In genomic region chr6:112282217-112282616, GRCh38 we compare ENCODE assay signal across 8 cellular contexts. TPM values are rescaled to one million over a fixed set of nuclear protein-coding genes. Genes with fewer than 3 reads are reported as not detected.
DNase-seq lines count a peak whose midpoint lies in the region; ATAC-seq and TF ChIP-seq lines count a peak whose summit lies in the region.

No MANE protein-coding gene starts in this region.

- H3K18ac ChIP-seq in neuronal stem cell (ENCODE audit: low read length): no peak overlapping the region

- no peaks in the 10 kb centered on the region for H3K36me3 Mint-ChIP-seq in CD8-positive, alpha-beta memory T cell

- H3K27ac ChIP-seq in fibroblast of lung (ENCODE audit: insufficient read depth, low read length) (peak overlapping the region; percentile 24), neuronal stem cell (replicated peaks; ENCODE audit: low read length) (no peak overlapping the region)
- no peak overlapping the region for H3K27ac ChIP-seq in CD8-positive, alpha-beta memory T cell (ENCODE audit: low read depth, low read length)

- H3K27me3 ChIP-seq in NT2/D1 (ENCODE audit: insufficient read depth, insufficient read length): no peaks in the 10 kb centered on the region
- H3K27me3 ChIP-seq in fibroblast of lung (ENCODE audit: control insufficient read depth, insufficient read depth, low read length): no peaks in the 10 kb centered on the region
- no peaks in the 10 kb centered on the region for H3K27me3 ChIP-seq in neuronal stem cell (ENCODE audit: control insufficient read depth in 3 of 3, insufficient read depth in 3 of 3, low read depth in 1 of 3, low read length in 3 of 3)
- H3K27me3 ChIP-seq in CD8-positive, alpha-beta memory T cell (ENCODE audit: insufficient read depth, low read length, poor library complexity, severe bottlenecking): peaks cover 15% of the 10 kb centered on the region

- H4K20me1 ChIP-seq in fibroblast of lung (ENCODE audit: control insufficient read depth, extremely low read depth, insufficient read depth, low read length): no peaks in the 10 kb centered on the region

- H3K9ac ChIP-seq in NT2/D1 (ENCODE audit: insufficient read length, low read depth) (no peak overlapping the region), fibroblast of lung (ENCODE audit: insufficient read depth, low read length) (no peak overlapping the region), neuronal stem cell (ENCODE audit: low read depth, low read length, poor library complexity) (no peak overlapping the region)

- no peak overlapping the region for H2BK5ac ChIP-seq in neuronal stem cell (ENCODE audit: low read length)

- H2BK120ac ChIP-seq in neuronal stem cell (ENCODE audit: low read depth, low read length): no peak overlapping the region

- H2AFZ ChIP-seq in fibroblast of lung (ENCODE audit: low read length) (no peak overlapping the region), neuronal stem cell (ENCODE audit: low read length) (peak overlapping the region; percentile 14)

- no peak overlapping the region for H4K8ac ChIP-seq in neuronal stem cell (ENCODE audit: low read depth, low read length)

- no peak for ATAC-seq in GM18498 (IDR thresholded peaks at IDR 0.05; ENCODE audit: unreplicated experiment)

- no peak overlapping the region for H3K4me3 Mint-ChIP-seq in CD8-positive, alpha-beta memory T cell

- H3K4me2 ChIP-seq in fibroblast of lung (ENCODE audit: extremely low read depth, insufficient read depth, low read length) (peak overlapping the region; percentile 75), neuronal stem cell (ENCODE audit: insufficient read depth, low read length, poor library complexity, severe bottlenecking) (no peak overlapping the region)

- H2AK5ac ChIP-seq in neuronal stem cell (ENCODE audit: low read depth, low read length): no peak overlapping the region

- peaks cover 31 to 63% of the 10 kb centered on the region in 2 donors for H3K27me3 Mint-ChIP-seq in CD8-positive, alpha-beta memory T cell

- H3K4me1 ChIP-seq in NT2/D1 (ENCODE audit: insufficient read depth, insufficient read length) (no peaks in the 10 kb centered on the region), fibroblast of lung (ENCODE audit: control insufficient read depth, extremely low read depth, insufficient read depth, low read length) (peaks cover 17% of the 10 kb centered on the region), neuronal stem cell (ENCODE audit: control insufficient read depth in 2 of 2, insufficient read depth in 1 of 2, low read depth in 1 of 2, low read length in 2 of 2) (peaks cover 0 to 2% of the 10 kb centered on the region in 2 donors)
- H3K4me1 ChIP-seq in CD8-positive, alpha-beta memory T cell (ENCODE audit: insufficient read depth, low read length): peaks cover 20% of the 10 kb centered on the region

- H3K4me1 Mint-ChIP-seq in CD8-positive, alpha-beta memory T cell: peaks cover 16 to 25% (median 22%) of the 10 kb centered on the region in 3 donors

- H4K91ac ChIP-seq in neuronal stem cell (ENCODE audit: low read depth, low read length, poor library complexity): no peak overlapping the region

- H2BK15ac ChIP-seq in neuronal stem cell (ENCODE audit: low read length): no peak overlapping the region

- H3K9me3 Mint-ChIP-seq in CD8-positive, alpha-beta memory T cell: no peaks in the 10 kb centered on the region

- TF ChIP-seq CTCF in fibroblast of lung (conservative IDR thresholded peaks at IDR 0.05 in 1 of 2, IDR thresholded peaks at IDR 0.05 in 1 of 2; ENCODE audit: low read depth in 1 of 2, low read length in 2 of 2): peak; percentile 34 to 53

- H3K79me2 ChIP-seq in fibroblast of lung (ENCODE audit: control insufficient read depth, insufficient read depth, low read length): no peaks in the 10 kb centered on the region

- H3K9me3 ChIP-seq in NT2/D1 (ENCODE audit: insufficient read depth, low read length) (no peaks in the 10 kb centered on the region), fibroblast of lung (ENCODE audit: control insufficient read depth, insufficient read depth, low read depth, low read length) (no peaks in the 10 kb centered on the region), neuronal stem cell (replicated peaks in 1 of 2; ENCODE audit: control insufficient read depth in 2 of 2, insufficient read depth in 1 of 2, low read depth in 1 of 2, low read length in 2 of 2) (no peaks in the 10 kb centered on the region)
- H3K9me3 ChIP-seq in CD8-positive, alpha-beta memory T cell (ENCODE audit: low read length): no peaks in the 10 kb centered on the region

- no peaks in the 10 kb centered on the region for H3K36me3 ChIP-seq in NT2/D1 (ENCODE audit: insufficient read depth, insufficient read length, low read length)
- H3K36me3 ChIP-seq in fibroblast of lung (ENCODE audit: control insufficient read depth, insufficient read depth, low read length): no peaks in the 10 kb centered on the region
- H3K36me3 ChIP-seq in neuronal stem cell (replicated peaks in 1 of 2; ENCODE audit: control insufficient read depth in 2 of 2, insufficient read depth in 2 of 2, low read length in 2 of 2): no peaks in the 10 kb centered on the region
- no peaks in the 10 kb centered on the region for H3K36me3 ChIP-seq in CD8-positive, alpha-beta memory T cell (ENCODE audit: insufficient read depth, low read length)

- CTCF ChIA-PET in CD8-positive, alpha-beta memory T cell (lab: Charles Lee): no interaction called here

- H3K4me3 ChIP-seq in NT2/D1 (ENCODE audit: insufficient read length, low read depth) (no peak overlapping the region), fibroblast of lung (replicated peaks in 1 of 4; ENCODE audit: control extremely low read depth in 1 of 4, insufficient read depth in 1 of 4, low read depth in 3 of 4, low read length in 4 of 4) (no peak overlapping the region), neuronal stem cell (ENCODE audit: low read length in 2 of 2) (no peak overlapping the region)
- H3K4me3 ChIP-seq in CD8-positive, alpha-beta memory T cell (ENCODE audit: low read length): no peak overlapping the region

- DNase-seq in COLO668 (lab: John Stamatoyannopoulos, UW; ENCODE audit: unreplicated experiment) (peak; percentile 5), NT2/D1 (ENCODE audit: low read depth, low spot score) (peak; percentile 16), fibroblast of lung (ENCODE audit: low read depth in 2 of 2) (peak; percentile 92 to 98), neuronal stem cell (ENCODE audit: low spot score) (no peak), 8988T (no peak)
- no peak for DNase-seq in stimulated activated CD4-positive, alpha-beta T cell treated with anti-CD3 and anti-CD28 coated beads, Interleukin-4, amount 100 ng/mL, for 4 hours
- no peak for DNase-seq in CD8-positive, alpha-beta memory T cell

- H3K4ac ChIP-seq in neuronal stem cell (ENCODE audit: low read length): no peak overlapping the region

- no CpG with 5 or more reads among the region's 4 CpGs for WGBS in neuronal stem cell (ENCODE audit: extremely low coverage in 2 of 2, insufficient read length in 2 of 2, insufficient replicate concordance in 1 of 2), 2 donors

- H3K79me1 ChIP-seq in neuronal stem cell (ENCODE audit: low read depth, low read length): no peaks in the 10 kb centered on the region

- H2BK12ac ChIP-seq in neuronal stem cell (ENCODE audit: low read length): no peak overlapping the region

- POLR2A ChIA-PET in CD8-positive, alpha-beta memory T cell (lab: Charles Lee): no interaction called here

- H3K23ac ChIP-seq in neuronal stem cell (ENCODE audit: low read depth, low read length, poor library complexity): no peak overlapping the region

- no peak overlapping the region for H3K14ac ChIP-seq in neuronal stem cell (ENCODE audit: low read length)

- no peak overlapping the region for H3K27ac Mint-ChIP-seq in CD8-positive, alpha-beta memory T cell

RNA-seq across cellular contexts. Expression of gene LAMA4, which starts 27.9 kb away (rescaled TPM):
- 494 and 636 TPM in 2 replicates for total RNA-seq in fibroblast of lung
- 183 and 662 TPM in 2 replicates for polyA plus RNA-seq in fibroblast of lung
- polyA plus RNA-seq in fibroblast of lung (2012): 153 and 500 TPM in 2 replicates
- polyA minus RNA-seq in fibroblast of lung (ENCODE audit: low replicate concordance): 336 and 720 TPM in 2 replicates
- 1.6 TPM for polyA plus RNA-seq in neuronal stem cell (2013, experiment 1 of 2)
- 1.4 TPM for polyA plus RNA-seq in neuronal stem cell (2013, experiment 2 of 2)
- total RNA-seq in CD8-positive, alpha-beta memory T cell: not detected
- polyA plus RNA-seq in CD8-positive, alpha-beta memory T cell: not detected

Comparison
In these comparisons a context has a peak if more than half of its experiments do, and no peak if none do; other contexts are left out.
1. DNase-seq: peak in COLO668 (single experiment), NT2/D1 (single experiment) and fibroblast of lung (2 of 2); none in neuronal stem cell (single experiment), 8988T (single experiment), stimulated activated CD4-positive, alpha-beta T cell treated with anti-CD3 and anti-CD28 coated beads, Interleukin-4, amount 100 ng/mL, for 4 hours (0 of 2) and CD8-positive, alpha-beta memory T cell (0 of 5).
2. RNA of gene LAMA4, which starts 27.9 kb away (total RNA-seq): 494 to 636 TPM in fibroblast of lung; not detected in CD8-positive, alpha-beta memory T cell; every median in the first group is over 100 times any median in the second.